In the genomic region with DNA sequence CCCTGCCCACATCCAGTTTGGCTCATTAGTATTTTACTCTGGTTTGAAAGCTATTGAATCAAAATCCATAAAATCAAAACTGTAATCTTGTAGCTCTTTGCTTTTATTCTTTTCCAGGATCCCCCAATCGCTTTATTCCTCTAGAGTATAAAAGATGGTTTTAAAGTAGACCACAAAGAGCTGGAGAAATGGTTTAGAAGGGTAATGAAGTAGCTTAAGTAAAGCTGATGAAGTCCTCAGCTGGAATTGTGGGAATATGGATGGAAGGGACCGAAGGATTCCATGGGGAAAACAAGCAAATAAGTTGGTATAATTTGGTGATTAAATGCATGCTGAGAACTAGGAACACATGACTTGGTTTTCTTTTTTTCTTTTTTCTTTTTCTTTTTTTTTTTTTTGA, we compare ENCODE assay signal across 18 cellular contexts. TPM values are rescaled to one million over a fixed set of nuclear protein-coding genes. Genes with fewer than 3 reads are reported as not detected.
DNase-seq lines count a peak whose midpoint lies in the region; ATAC-seq and TF ChIP-seq lines count a peak whose summit lies in the region.
"Had no signal": no experiment of that assay in that cellular context is flagged by ENCODE, and none has a peak within 500 bp of the region (broad histone marks: within the 10 kb centered on the region; RNA-seq: fewer than 3 reads in every experiment).

No MANE protein-coding gene starts in this region.

- CTCF ChIA-PET in IMR-90 (lab: Yijun Ruan, JAX), result interaction anchor here (0.8 to 1.5 kb wide), 4 partner anchors 9 to 523 kb away, joined by 3 to 4 read pairs (median 4); no protein-coding TSS in a partner anchor
- CTCF ChIA-PET in activated CD8-positive, alpha-beta T cell treated with anti-CD3 and anti-CD28 coated beads, Interleukin-2, amount 10 ng/mL, durations not matched to agents 7 days and 5 days (lab: Charles Lee), result no interaction called here

- H3K4me1 ChIP-seq in IMR-90 (ENCODE audit: control insufficient read depth, insufficient read depth, low read length) (peaks cover 20% of the 10 kb centered on the region), suprapubic skin (peaks cover 11% of the 10 kb centered on the region)
- H3K4me1 ChIP-seq: parathyroid adenoma had no signal

- H3K36me3 Mint-ChIP-seq in chondrocyte (ENCODE audit: low read depth) (no peaks in the 10 kb centered on the region), nephron (ENCODE audit: low read depth) (peaks cover 16% of the 10 kb centered on the region)
- H3K36me3 Mint-ChIP-seq in activated CD8-positive, alpha-beta T cell treated with anti-CD3 and anti-CD28 coated beads, Interleukin-2, amount 10 ng/mL, durations not matched to agents 7 days and 5 days (ENCODE audit: low read depth), result no peaks in the 10 kb centered on the region
- H3K36me3 Mint-ChIP-seq: activated naive CD4-positive, alpha-beta T cell treated with anti-CD3 and anti-CD28 coated beads, Interleukin-2, amount 50 U/mL, for 24 hours; stimulated activated effector memory CD8-positive, alpha-beta T cell treated with anti-CD3 and anti-CD28 coated beads, Interleukin-12 subunit alpha, Interleukin-12 subunit beta, amount 100 ng/mL, for 72 hours had no signal

- H3K9ac ChIP-seq in IMR-90 (ENCODE audit: low read depth, low read length), result 0 out of 2 replicates have a peak overlapping the region, but pooled peaks have one; percentile 3
- H3K9ac ChIP-seq: parathyroid adenoma had no signal

- ATAC-seq in IMR-90 (ENCODE audit: low read depth), result no peak
- ATAC-seq in activated CD8-positive, alpha-beta T cell treated with anti-CD3 and anti-CD28 coated beads, Interleukin-2, amount 10 ng/mL, durations not matched to agents 7 days and 5 days, result no peak
- ATAC-seq: stimulated activated effector memory CD8-positive, alpha-beta T cell treated with anti-CD3 and anti-CD28 coated beads, Interleukin-12 subunit alpha, Interleukin-12 subunit beta, amount 100 ng/mL, for 72 hours had no signal

- H3K9me3 ChIP-seq in IMR-90 (ENCODE audit: control insufficient read depth, insufficient read depth, low read length) (no peaks in the 10 kb centered on the region), suprapubic skin (no peaks in the 10 kb centered on the region)

- no peak for TF ChIP-seq EP300 in suprapubic skin (IDR thresholded peaks at IDR 0.05)

- H2BK120ac ChIP-seq in IMR-90 (ENCODE audit: low read depth, low read length), result peak overlapping the region; percentile 91

- no peak overlapping the region for H3K4me3 Mint-ChIP-seq in chondrocyte (ENCODE audit: unreplicated experiment)
- peak overlapping the region; percentile 34 to 59 (median 41) for H3K4me3 Mint-ChIP-seq in nephron
- no peak overlapping the region for H3K4me3 Mint-ChIP-seq in activated CD8-positive, alpha-beta T cell treated with anti-CD3 and anti-CD28 coated beads, Interleukin-2, amount 10 ng/mL, durations not matched to agents 7 days and 5 days
- H3K4me3 Mint-ChIP-seq: activated naive CD4-positive, alpha-beta T cell treated with anti-CD3 and anti-CD28 coated beads, Interleukin-2, amount 50 U/mL, for 24 hours; activated T-cell treated with anti-CD3 and anti-CD28 coated beads, Interleukin-2, amount 50 U/mL, for 24 hours; stimulated activated effector memory CD8-positive, alpha-beta T cell treated with anti-CD3 and anti-CD28 coated beads, Interleukin-12 subunit alpha, Interleukin-12 subunit beta, amount 100 ng/mL, for 72 hours had no signal

- dilution Hi-C loops in IMR-90 (cut with HindIII; ENCODE audit: low sequenced_read_pairs, unreplicated experiment), result no loop called here

- TF ChIP-seq POLR2A in IMR-90 (IDR thresholded peaks at IDR 0.05; ENCODE audit: low read depth, low read length), result no peak
- no peak for TF ChIP-seq POLR2A in suprapubic skin (IDR thresholded peaks at IDR 0.05)

- H3K27ac Mint-ChIP-seq in chondrocyte (ENCODE audit: unreplicated experiment), result peak overlapping the region; percentile 100
- peak overlapping the region; percentile 97 to 98 (median 97) for H3K27ac Mint-ChIP-seq in nephron
- no peak overlapping the region for H3K27ac Mint-ChIP-seq in activated CD8-positive, alpha-beta T cell treated with anti-CD3 and anti-CD28 coated beads, Interleukin-2, amount 10 ng/mL, durations not matched to agents 7 days and 5 days
- H3K27ac Mint-ChIP-seq: activated naive CD4-positive, alpha-beta T cell treated with anti-CD3 and anti-CD28 coated beads, Interleukin-2, amount 50 U/mL, for 24 hours; activated T-cell treated with anti-CD3 and anti-CD28 coated beads, Interleukin-2, amount 50 U/mL, for 24 hours; stimulated activated effector memory CD8-positive, alpha-beta T cell treated with anti-CD3 and anti-CD28 coated beads, Interleukin-12 subunit alpha, Interleukin-12 subunit beta, amount 100 ng/mL, for 72 hours had no signal

- POLR2A ChIA-PET in IMR-90 (lab: Charles Lee; ENCODE audit: unreplicated experiment), result interaction anchor here (0.7 to 1.9 kb wide), 2 partner anchors 10 to 43 kb away, joined by 6 to 9 read pairs; no protein-coding TSS in a partner anchor
- POLR2A ChIA-PET in activated CD8-positive, alpha-beta T cell treated with anti-CD3 and anti-CD28 coated beads, Interleukin-2, amount 10 ng/mL, durations not matched to agents 7 days and 5 days (lab: Charles Lee), result no interaction called here

- H4K5ac ChIP-seq in IMR-90 (ENCODE audit: low read depth, low read length), result peak overlapping the region; percentile 97

- H3K4me3 ChIP-seq in IMR-90 (ENCODE audit: insufficient read depth, low read depth, low read length), result no peak overlapping the region
- no peak overlapping the region for H3K4me3 ChIP-seq in suprapubic skin

- in situ Hi-C loops in IMR-90 (cut with MboI; ENCODE audit: low sequenced_read_pairs), result no loop called here

- H2BK20ac ChIP-seq in IMR-90 (ENCODE audit: low read depth, low read length), result peak overlapping the region; percentile 89

- peak overlapping the region; percentile 89; the same call in 1 of the 2 replicates for H3K23ac ChIP-seq in IMR-90 (ENCODE audit: low read depth, low read length)

- H3K36me3 ChIP-seq in IMR-90 (ENCODE audit: control insufficient read depth, insufficient read depth, low read length) (peaks cover 5% of the 10 kb centered on the region; the same call in 1 of the 2 replicates), suprapubic skin (no peaks in the 10 kb centered on the region)

- no peak overlapping the region for H2AK9ac ChIP-seq in IMR-90 (replicated peaks; ENCODE audit: low read depth, low read length, poor library complexity)

- H4K91ac ChIP-seq in IMR-90 (ENCODE audit: insufficient read depth, low read depth, low read length), result peak overlapping the region; percentile 66

- intact Hi-C loops in IMR-90 (cut with micrococcal nuclease), result no loop called here

- no peaks in the 10 kb centered on the region for H3K27me3 ChIP-seq in IMR-90 (ENCODE audit: control insufficient read depth, insufficient read depth, low read length)
- no peaks in the 10 kb centered on the region for H3K27me3 ChIP-seq in suprapubic skin

- peaks cover 0 to 13% of the 10 kb centered on the region in 2 experiments; a peak in 1 of 4 replicates for H3K79me1 ChIP-seq in IMR-90 (ENCODE audit: low read depth in 1 of 2, low read length in 2 of 2)

- peak overlapping the region; percentile 34 to 87 for H4K8ac ChIP-seq in IMR-90 (ENCODE audit: low read depth in 2 of 2, low read length in 2 of 2)

- H3K27ac ChIP-seq in IMR-90 (ENCODE audit: insufficient read depth, low read length) (peak overlapping the region; percentile 89; the same call in 1 of the 2 replicates), suprapubic skin (peak overlapping the region; percentile 70), caudate nucleus (ENCODE audit: low read depth, low read length) (no peak overlapping the region)
- H3K27ac ChIP-seq: parathyroid adenoma had no signal

- peak overlapping the region; percentile 15; the same call in 1 of the 2 replicates for H2AK5ac ChIP-seq in IMR-90 (ENCODE audit: low read depth, low read length)

- BruUV-seq in IMR-90 (replicated peaks; lab: Mats Ljungman, UMichigan), result no TSS peak

- H3K56ac ChIP-seq in IMR-90 (ENCODE audit: extremely low read depth, insufficient read depth, low read length), result peak overlapping the region; percentile 54; the same call in 1 of the 2 replicates

- H3K14ac ChIP-seq in IMR-90 (replicated peaks; ENCODE audit: low read depth, low read length), result peak overlapping the region; percentile 85

- H3K18ac ChIP-seq in IMR-90 (ENCODE audit: low read depth, low read length), result peak overlapping the region; percentile 99

- H3K4me1 Mint-ChIP-seq in chondrocyte (ENCODE audit: low read depth), result peaks cover 82% of the 10 kb centered on the region
- H3K4me1 Mint-ChIP-seq in nephron, result peaks cover 84% of the 10 kb centered on the region
- no peaks in the 10 kb centered on the region for H3K4me1 Mint-ChIP-seq in activated CD8-positive, alpha-beta T cell treated with anti-CD3 and anti-CD28 coated beads, Interleukin-2, amount 10 ng/mL, durations not matched to agents 7 days and 5 days (ENCODE audit: low read depth)
- H3K4me1 Mint-ChIP-seq: activated naive CD4-positive, alpha-beta T cell treated with anti-CD3 and anti-CD28 coated beads, Interleukin-2, amount 50 U/mL, for 24 hours; stimulated activated effector memory CD8-positive, alpha-beta T cell treated with anti-CD3 and anti-CD28 coated beads, Interleukin-12 subunit alpha, Interleukin-12 subunit beta, amount 100 ng/mL, for 72 hours had no signal

- peak overlapping the region; percentile 62 for H2BK5ac ChIP-seq in IMR-90 (ENCODE audit: low read depth, low read length, poor library complexity, severe bottlenecking)

- H2AFZ ChIP-seq in IMR-90 (replicated peaks; ENCODE audit: low read length, poor library complexity), result no peak overlapping the region
- H2AFZ ChIP-seq: parathyroid adenoma had no signal

- TF ChIP-seq CTCF in IMR-90 (conservative IDR thresholded peaks at IDR 0.05; ENCODE audit: low read depth, low read length), result no peak
- no peak for TF ChIP-seq CTCF in chondrocyte (IDR thresholded peaks at IDR 0.05)
- TF ChIP-seq CTCF in nephron (IDR thresholded peaks at IDR 0.05; ENCODE audit: unreplicated experiment in 3 of 3), result no peak
- TF ChIP-seq CTCF in suprapubic skin (IDR thresholded peaks at IDR 0.05), result no peak

- peaks cover 3% of the 10 kb centered on the region for H3K9me1 ChIP-seq in IMR-90 (ENCODE audit: insufficient read depth, low read length)

- H3K9me3 Mint-ChIP-seq in chondrocyte (ENCODE audit: low read depth), result no peaks in the 10 kb centered on the region
- no peaks in the 10 kb centered on the region for H3K9me3 Mint-ChIP-seq in nephron
- no peaks in the 10 kb centered on the region for H3K9me3 Mint-ChIP-seq in activated CD8-positive, alpha-beta T cell treated with anti-CD3 and anti-CD28 coated beads, Interleukin-2, amount 10 ng/mL, durations not matched to agents 7 days and 5 days (ENCODE audit: insufficient read depth)
- H3K9me3 Mint-ChIP-seq: activated naive CD4-positive, alpha-beta T cell treated with anti-CD3 and anti-CD28 coated beads, Interleukin-2, amount 50 U/mL, for 24 hours had no signal

- peak overlapping the region; percentile 41 for H3K4me2 ChIP-seq in IMR-90 (ENCODE audit: low read depth, low read length)

- peak overlapping the region; percentile 91; the same call in 1 of the 2 replicates for H3K4ac ChIP-seq in IMR-90 (ENCODE audit: low read depth, low read length)

- H3K27me3 Mint-ChIP-seq in chondrocyte (ENCODE audit: low read depth) (no peaks in the 10 kb centered on the region), nephron (ENCODE audit: low read depth) (no peaks in the 10 kb centered on the region)
- H3K27me3 Mint-ChIP-seq in activated CD8-positive, alpha-beta T cell treated with anti-CD3 and anti-CD28 coated beads, Interleukin-2, amount 10 ng/mL, durations not matched to agents 7 days and 5 days (ENCODE audit: low read depth), result no peaks in the 10 kb centered on the region

- no peak for DNase-seq in IMR-90
- no peak for DNase-seq in chondrocyte (ENCODE audit: low spot score)
- DNase-seq in suprapubic skin (ENCODE audit: low spot score in 2 of 2), result no peak
- no peak for DNase-seq in NCI-H2196 treated with DMSO at 0.1 percent for 48 hours (lab: John Stamatoyannopoulos, UW; ENCODE audit: unreplicated experiment)
- DNase-seq in caudate nucleus (lab: John Stamatoyannopoulos, UW), result no peak
- DNase-seq in NCI-H1048 (lab: John Stamatoyannopoulos, UW), result no peak
- DNase-seq in activated CD8-positive, alpha-beta T cell treated with anti-CD3 and anti-CD28 coated beads, Interleukin-2, amount 10 ng/mL, durations not matched to agents 7 days and 5 days, result no peak
- DNase-seq: activated CD4-positive, alpha-beta T cell treated with anti-CD3 and anti-CD28 coated beads, Interleukin-2, amount 50 U/mL, for 4 hours; activated T-cell treated with anti-CD3 and anti-CD28 coated beads, Interleukin-2, amount 50 U/mL, for 24 hours; H7; Kasumi-1; NCI-H1417 treated with DMSO at 0.1 percent for 48 hours; T-helper 1 cell had no signal

- no peaks in the 10 kb centered on the region for H4K20me1 ChIP-seq in IMR-90 (ENCODE audit: insufficient read depth, low read length)

- TF ChIP-seq RAD21 in IMR-90 (IDR thresholded peaks at IDR 0.05; ENCODE audit: low read length), result no peak

- H2BK15ac ChIP-seq in IMR-90 (ENCODE audit: low read depth, low read length), result peak overlapping the region; percentile 75; the same call in 1 of the 3 replicates

- WGBS in IMR-90 (ENCODE audit: extremely low coverage in 2 of 2, insufficient read length in 1 of 2), 2 experiments, result no CpG with 5 or more reads among the region's 2 CpGs
- 71% methylated on average over 2 of the region's 2 CpGs for WGBS in suprapubic skin

RNA-seq across cellular contexts. Expression of a gene that starts 12.3 kb away (rescaled TPM):
- total RNA-seq in IMR-90 (2012; rRNA removed), result 2.8 and 3.8 TPM in 2 replicates
- 1.3 and 1.8 TPM in 2 replicates for polyA plus RNA-seq in IMR-90 (2012; rRNA removed)
- polyA plus RNA-seq in IMR-90 (2012; cell fraction: cytosol; rRNA removed), result 0.56 and 0.70 TPM in 2 replicates
- 0.33 and 3.3 TPM in 2 replicates for polyA plus RNA-seq in IMR-90 (2012; cell fraction: nucleus; rRNA removed; ENCODE audit: low replicate concordance)
- total RNA-seq in chondrocyte, result 17.9 to 25.1 TPM (median 18.1 TPM) in 3 replicates
- 10 to 100 TPM in 1 of 4 donors, 1 to 10 TPM in 3; 2.5 to 11.1 (median 5.5) TPM for total RNA-seq in suprapubic skin
- total RNA-seq in activated CD8-positive, alpha-beta T cell treated with anti-CD3 and anti-CD28 coated beads, Interleukin-2, amount 10 ng/mL, durations not matched to agents 7 days and 5 days, result not detected
- total RNA-seq: HT-29 had no signal

Comparison
In these comparisons a context has a peak if more than half of its experiments do, and no peak if none do; other contexts are left out.
1. H3K4me3 Mint-ChIP-seq: peak in nephron (3 of 3); none in chondrocyte (single experiment) and activated CD8-positive, alpha-beta T cell treated with anti-CD3 and anti-CD28 coated beads, Interleukin-2, amount 10 ng/mL, durations not matched to agents 7 days and 5 days (single experiment).